In the genomic region with DNA sequence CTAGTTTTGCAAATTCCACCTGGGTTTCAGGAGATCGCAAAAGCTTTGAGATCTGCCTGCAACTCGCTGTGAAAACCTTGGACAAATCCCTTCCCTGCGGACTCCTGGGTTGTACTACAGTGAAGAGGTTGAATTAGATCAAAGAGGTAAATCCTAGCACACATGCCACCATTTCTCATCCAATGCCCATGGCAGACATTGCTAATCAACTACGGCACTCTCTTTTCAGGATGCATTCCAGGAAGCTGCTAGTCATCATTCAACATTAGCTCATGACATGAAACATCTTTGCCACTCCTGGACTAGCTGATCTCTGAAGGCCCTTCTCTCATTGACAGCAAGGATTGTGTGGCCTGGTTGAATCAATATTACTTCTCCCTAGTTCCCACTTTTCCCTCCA, we compare ENCODE assay signal across 1 cellular context.
TF ChIP-seq lines count a peak whose summit lies in the region.

No MANE protein-coding gene starts in this region.

TF ChIP-seq in HEK293, 187 proteins besides CTCF, POLR2A, EP300 and RAD21 (continued from another document):
- TF ChIP-seq SETDB1 (IDR thresholded peaks at IDR 0.05; ENCODE audit: insufficient read length, low read length) (peak; percentile 87), KLF7 (tag by site-specific recombination; IDR thresholded peaks at IDR 0.05; ENCODE audit: borderline replicate concordance) (no peak), ZNF664 (tag by site-specific recombination; IDR thresholded peaks at IDR 0.05) (no peak), ZNF704 (tag by site-specific recombination; IDR thresholded peaks at IDR 0.05) (no peak), ZNF501 (tag by site-specific recombination; IDR thresholded peaks at IDR 0.05) (no peak)
